In the genomic region with DNA sequence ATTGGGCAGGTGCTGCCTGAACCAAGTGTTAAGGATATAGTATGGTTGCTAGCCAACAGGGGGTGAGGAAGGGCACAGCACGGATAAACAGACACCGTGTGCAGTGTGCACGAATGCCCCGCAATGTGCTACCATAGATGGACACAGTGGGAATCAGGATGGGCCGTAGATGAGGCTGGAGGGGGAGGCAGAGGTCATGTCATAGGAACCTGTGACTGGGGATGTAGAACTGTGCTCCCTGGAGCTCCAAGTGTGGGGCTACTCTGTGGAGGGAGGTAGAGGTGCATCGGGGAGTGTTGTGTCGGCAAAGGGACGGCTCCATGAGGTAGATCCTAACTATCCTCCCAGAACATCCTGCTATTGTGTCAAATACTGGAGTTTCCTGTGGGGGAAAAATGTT, we compare ENCODE assay signal across 14 cellular contexts.
A peak's percentile ranks its signal among the peaks of the same experiment; 100 is the strongest.
DNase-seq lines count a peak whose midpoint lies in the region; ATAC-seq and TF ChIP-seq lines count a peak whose summit lies in the region.
"Had no signal": no experiment of that assay in that cellular context is flagged by ENCODE, and none has a peak within 500 bp of the region (broad histone marks: within the 10 kb centered on the region; RNA-seq: fewer than 3 reads in every experiment).

No MANE protein-coding gene starts in this region.

- no peak overlapping the region for H3K27ac ChIP-seq in GM23338 (ENCODE audit: low read depth)
- H3K27ac ChIP-seq in PC-3 (ENCODE audit: low read length): peak overlapping the region; percentile 88
- no peak overlapping the region for H3K27ac ChIP-seq in mesenchymal stem cell (ENCODE audit: low read length, poor library complexity, severe bottlenecking)
- H3K27ac ChIP-seq in WERI-Rb-1: no peak overlapping the region
- H3K27ac ChIP-seq in coronary artery: no peak overlapping the region
- H3K27ac ChIP-seq: BLaER1, HL-60 had no signal

- no peak overlapping the region for H3K4ac ChIP-seq in mesenchymal stem cell (ENCODE audit: low read depth in 1 of 2, low read length in 2 of 2)

- H3K4me3 Mint-ChIP-seq in GM23338: no peak overlapping the region
- H3K4me3 Mint-ChIP-seq: CD8-positive, alpha-beta memory T cell had no signal

- H3K27me3 Mint-ChIP-seq in GM23338 (ENCODE audit: insufficient read depth, low read depth, poor library complexity): no peaks in the 10 kb centered on the region
- H3K27me3 Mint-ChIP-seq: CD8-positive, alpha-beta memory T cell had no signal

- ATAC-seq in GM23338 (peak; percentile 47; the same call in 2 of the 3 replicates), PC-3 (no peak)

- DNase-seq in GM23338 (ENCODE audit: low spot score) (no peak), PC-3 (no peak), dermis microvascular lymphatic vessel endothelial cell (ENCODE audit: low read depth in 2 of 2) (peak; percentile 69 to 77), mesenchymal stem cell (no peak), WERI-Rb-1 (no peak), coronary artery (ENCODE audit: low spot score) (no peak)
- no peak for DNase-seq in activated CD4-positive, alpha-beta T cell treated with anti-CD3 and anti-CD28 coated beads for 1 hour
- DNase-seq: AML-193; Caco-2; CD8-positive, alpha-beta memory T cell; IMR-90 had no signal

- H2BK120ac ChIP-seq in mesenchymal stem cell (ENCODE audit: low read depth, low read length): no peak overlapping the region

- intact Hi-C loops in PC-3 (cut with micrococcal nuclease): loop anchor here (5.0 kb wide), 2 partner anchors 105 to 300 kb away; a partner anchor contains a TSS

- TF ChIP-seq CTCF in GM23338 (conservative IDR thresholded peaks at IDR 0.05; ENCODE audit: low read depth in 2 of 2): no peak
- no peak for TF ChIP-seq CTCF in PC-3 (conservative IDR thresholded peaks at IDR 0.05; ENCODE audit: low read depth, low read length)
- TF ChIP-seq CTCF in WERI-Rb-1 (IDR thresholded peaks at IDR 0.05; ENCODE audit: low read depth, low read length): no peak
- TF ChIP-seq CTCF in coronary artery (IDR thresholded peaks at IDR 0.05): no peak

- peaks cover 14% of the 10 kb centered on the region for H3K4me1 ChIP-seq in GM23338 (ENCODE audit: insufficient read depth)
- H3K4me1 ChIP-seq in PC-3 (ENCODE audit: insufficient read depth, low read length): peaks cover 59% of the 10 kb centered on the region
- peaks cover 8% of the 10 kb centered on the region for H3K4me1 ChIP-seq in mesenchymal stem cell (ENCODE audit: control insufficient read depth, insufficient read depth, low read depth, low read length)
- H3K4me1 ChIP-seq: BLaER1 had no signal

- H3K79me2 ChIP-seq in GM23338 (replicated peaks; ENCODE audit: insufficient read depth) (peaks cover 60% of the 10 kb centered on the region), PC-3 (ENCODE audit: low read length) (no peaks in the 10 kb centered on the region)

- no TSS peak for BruUV-seq in PC-3 (replicated peaks; lab: Mats Ljungman, UMichigan)

- H3K9ac ChIP-seq in PC-3 (ENCODE audit: low read length) (peak overlapping the region; percentile 5; the same call in 1 of the 2 replicates), mesenchymal stem cell (ENCODE audit: low read length) (no peak overlapping the region)
- H3K9ac ChIP-seq: BLaER1 had no signal

- H3K14ac ChIP-seq in mesenchymal stem cell (ENCODE audit: low read length in 2 of 2): no peak overlapping the region

- H3K79me1 ChIP-seq in mesenchymal stem cell (replicated peaks; ENCODE audit: low read length, poor library complexity, severe bottlenecking): peaks cover 16% of the 10 kb centered on the region

- CTCF ChIA-PET in PC-3 (lab: Charles Lee): no interaction called here

- H2AK5ac ChIP-seq in mesenchymal stem cell (ENCODE audit: low read length, severe bottlenecking): peak overlapping the region; percentile 25

- no peaks in the 10 kb centered on the region for H3K9me3 Mint-ChIP-seq in GM23338
- H3K9me3 Mint-ChIP-seq: CD8-positive, alpha-beta memory T cell had no signal

- no peak overlapping the region for H2BK15ac ChIP-seq in mesenchymal stem cell (ENCODE audit: low read depth, poor library complexity, severe bottlenecking)

- no peaks in the 10 kb centered on the region for H3K36me3 ChIP-seq in GM23338 (ENCODE audit: insufficient read depth)
- no peaks in the 10 kb centered on the region for H3K36me3 ChIP-seq in PC-3 (ENCODE audit: low read depth, low read length)
- no peaks in the 10 kb centered on the region for H3K36me3 ChIP-seq in mesenchymal stem cell (ENCODE audit: control insufficient read depth in 1 of 2, insufficient read depth in 2 of 2, low read depth in 1 of 2, low read length in 2 of 2)
- no peaks in the 10 kb centered on the region for H3K36me3 ChIP-seq in WERI-Rb-1
- H3K36me3 ChIP-seq: BLaER1 had no signal

- peak overlapping the region; percentile 52; the same call in 1 of the 2 replicates for H3K27ac Mint-ChIP-seq in GM23338

- H2AFZ ChIP-seq in GM23338: no peak overlapping the region
- no peak overlapping the region for H2AFZ ChIP-seq in PC-3 (ENCODE audit: low read length)
- no peak overlapping the region for H2AFZ ChIP-seq in mesenchymal stem cell (ENCODE audit: low read depth, low read length)

- no peak overlapping the region for H4K91ac ChIP-seq in mesenchymal stem cell (ENCODE audit: low read length)

- H3K9me3 ChIP-seq in PC-3 (ENCODE audit: low read length): no peaks in the 10 kb centered on the region
- no peaks in the 10 kb centered on the region for H3K9me3 ChIP-seq in mesenchymal stem cell (ENCODE audit: control insufficient read depth, low read length)
- H3K9me3 ChIP-seq in WERI-Rb-1 (ENCODE audit: severe bottlenecking): no peaks in the 10 kb centered on the region
- H3K9me3 ChIP-seq: BLaER1, Caco-2 had no signal

- H3K36me3 Mint-ChIP-seq in GM23338 (ENCODE audit: low read depth): no peaks in the 10 kb centered on the region

- H3K23ac ChIP-seq in mesenchymal stem cell (ENCODE audit: low read length in 2 of 2): no peak overlapping the region

- H3F3A ChIP-seq in GM23338 (replicated peaks; ENCODE audit: low read depth) (no peaks in the 10 kb centered on the region), PC-3 (ENCODE audit: low read length, unreplicated experiment) (peaks cover 13% of the 10 kb centered on the region)

- no peak overlapping the region for H3K4me2 ChIP-seq in GM23338
- peak overlapping the region; percentile 15; the same call in 1 of the 2 replicates for H3K4me2 ChIP-seq in PC-3 (ENCODE audit: low read length)
- no peak overlapping the region for H3K4me2 ChIP-seq in mesenchymal stem cell (ENCODE audit: low read length, poor library complexity, severe bottlenecking)
- H3K4me2 ChIP-seq: BLaER1 had no signal

- H3K4me3 ChIP-seq in GM23338: no peak overlapping the region
- no peak overlapping the region for H3K4me3 ChIP-seq in PC-3 (ENCODE audit: low read length)
- H3K4me3 ChIP-seq in mesenchymal stem cell (ENCODE audit: insufficient read depth in 1 of 2, low read depth in 1 of 2, low read length in 2 of 2): no peak overlapping the region
- H3K4me3 ChIP-seq in WERI-Rb-1 (ENCODE audit: low read depth, low read length): no peak overlapping the region
- no peak overlapping the region for H3K4me3 ChIP-seq in coronary artery
- H3K4me3 ChIP-seq: BLaER1, GM12878 had no signal

- H2BK12ac ChIP-seq in mesenchymal stem cell (ENCODE audit: low read length in 2 of 2): no peak overlapping the region

- no peak overlapping the region for H2BK5ac ChIP-seq in mesenchymal stem cell (ENCODE audit: low read depth, low read length, poor library complexity, severe bottlenecking)

- no peak overlapping the region for H3K18ac ChIP-seq in mesenchymal stem cell (ENCODE audit: low read depth in 1 of 2, low read length in 2 of 2)

- 0 out of 2 replicates have a peak, but pooled peaks cover 4% of the 10 kb centered on the region for H4K20me1 ChIP-seq in GM23338 (replicated peaks; ENCODE audit: insufficient read depth)
- no peaks in the 10 kb centered on the region for H4K20me1 ChIP-seq in PC-3 (ENCODE audit: low read length)
- H4K20me1 ChIP-seq: BLaER1 had no signal

- POLR2A ChIA-PET in PC-3 (lab: Charles Lee; ENCODE audit: unreplicated experiment): no interaction called here

- no peaks in the 10 kb centered on the region for H3K27me3 ChIP-seq in GM23338 (ENCODE audit: insufficient read depth)
- H3K27me3 ChIP-seq in PC-3 (ENCODE audit: low read length): no peaks in the 10 kb centered on the region
- H3K27me3 ChIP-seq in mesenchymal stem cell (ENCODE audit: control insufficient read depth in 1 of 2, insufficient read depth in 1 of 2, low read length in 2 of 2): peaks cover 0 to 10% of the 10 kb centered on the region in 2 experiments
- no peaks in the 10 kb centered on the region for H3K27me3 ChIP-seq in WERI-Rb-1 (ENCODE audit: insufficient read depth, low read depth, severe bottlenecking)
- H3K27me3 ChIP-seq: BLaER1 had no signal

- H3K4me1 Mint-ChIP-seq in GM23338: peaks cover 42% of the 10 kb centered on the region

- H3K9me2 ChIP-seq in GM23338 (ENCODE audit: insufficient read depth) (no peaks in the 10 kb centered on the region), PC-3 (replicated peaks; ENCODE audit: low read length) (no peaks in the 10 kb centered on the region)

- H4K8ac ChIP-seq in mesenchymal stem cell (ENCODE audit: low read length): no peak overlapping the region

- 98% methylated on average over 5 of the region's 8 CpGs for whole genome bisulfite sequencing in mesenchymal stem cell

TF ChIP-seq in GM23338, 12 proteins besides CTCF, POLR2A, EP300 and RAD21 (continues in another document):
- TF ChIP-seq ZNF331 (CRISPR knock-in tag; IDR thresholded peaks at IDR 0.05; ENCODE audit: low read depth) (no peak), EZH2phosphoT487 (IDR thresholded peaks at IDR 0.05; ENCODE audit: unreplicated experiment) (no peak)
- TF ChIP-seq, protein P1, sequence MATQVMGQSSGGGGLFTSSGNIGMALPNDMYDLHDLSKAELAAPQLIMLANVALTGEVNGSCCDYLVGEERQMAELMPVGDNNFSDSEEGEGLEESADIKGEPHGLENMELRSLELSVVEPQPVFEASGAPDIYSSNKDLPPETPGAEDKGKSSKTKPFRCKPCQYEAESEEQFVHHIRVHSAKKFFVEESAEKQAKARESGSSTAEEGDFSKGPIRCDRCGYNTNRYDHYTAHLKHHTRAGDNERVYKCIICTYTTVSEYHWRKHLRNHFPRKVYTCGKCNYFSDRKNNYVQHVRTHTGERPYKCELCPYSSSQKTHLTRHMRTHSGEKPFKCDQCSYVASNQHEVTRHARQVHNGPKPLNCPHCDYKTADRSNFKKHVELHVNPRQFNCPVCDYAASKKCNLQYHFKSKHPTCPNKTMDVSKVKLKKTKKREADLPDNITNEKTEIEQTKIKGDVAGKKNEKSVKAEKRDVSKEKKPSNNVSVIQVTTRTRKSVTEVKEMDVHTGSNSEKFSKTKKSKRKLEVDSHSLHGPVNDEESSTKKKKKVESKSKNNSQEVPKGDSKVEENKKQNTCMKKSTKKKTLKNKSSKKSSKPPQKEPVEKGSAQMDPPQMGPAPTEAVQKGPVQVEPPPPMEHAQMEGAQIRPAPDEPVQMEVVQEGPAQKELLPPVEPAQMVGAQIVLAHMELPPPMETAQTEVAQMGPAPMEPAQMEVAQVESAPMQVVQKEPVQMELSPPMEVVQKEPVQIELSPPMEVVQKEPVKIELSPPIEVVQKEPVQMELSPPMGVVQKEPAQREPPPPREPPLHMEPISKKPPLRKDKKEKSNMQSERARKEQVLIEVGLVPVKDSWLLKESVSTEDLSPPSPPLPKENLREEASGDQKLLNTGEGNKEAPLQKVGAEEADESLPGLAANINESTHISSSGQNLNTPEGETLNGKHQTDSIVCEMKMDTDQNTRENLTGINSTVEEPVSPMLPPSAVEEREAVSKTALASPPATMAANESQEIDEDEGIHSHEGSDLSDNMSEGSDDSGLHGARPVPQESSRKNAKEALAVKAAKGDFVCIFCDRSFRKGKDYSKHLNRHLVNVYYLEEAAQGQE (IDR thresholded peaks at IDR 0.05; ENCODE audit: unreplicated experiment): no peak

Comparison
In these comparisons a context has a peak if more than half of its experiments do, and no peak if none do; other contexts are left out.
1. DNase-seq: peak in dermis microvascular lymphatic vessel endothelial cell (2 of 2); none in GM23338 (single experiment), PC-3 (single experiment), mesenchymal stem cell (single experiment), WERI-Rb-1 (single experiment), coronary artery (single experiment) and activated CD4-positive, alpha-beta T cell treated with anti-CD3 and anti-CD28 coated beads for 1 hour (single experiment).